Comparison of ENCODE assay signal across 13 cellular contexts in genomic region chr19:939922-940321, GRCh38. TPM values are rescaled to one million over a fixed set of nuclear protein-coding genes. Genes with fewer than 3 reads are reported as not detected.
DNase-seq lines count a peak whose midpoint lies in the region; ATAC-seq, FAIRE-seq and TF ChIP-seq lines count a peak whose summit lies in the region.
"Had no signal": no experiment of that assay in that cellular context is flagged by ENCODE, and none has a peak within 500 bp of the region (broad histone marks: within the 10 kb centered on the region; RNA-seq: fewer than 3 reads in every experiment).

No MANE protein-coding gene starts in this region.

- DNase-seq in activated CD8-positive, alpha-beta memory T cell treated with anti-CD3 and anti-CD28 coated beads, Interleukin-2, amount 10 ng/mL, durations not matched to agents 7 days and 5 days, result no peak
- DNase-seq in activated CD8-positive, alpha-beta memory T cell treated with anti-CD3 and anti-CD28 coated beads, Interleukin-2, amount 50 U/mL, for 48 hours, result no peak
- no peak for DNase-seq in activated CD4-positive, alpha-beta memory T cell treated with anti-CD3 and anti-CD28 coated beads for 36 hours
- DNase-seq in kidney, result no peak
- no peak for DNase-seq in stimulated activated naive CD8-positive, alpha-beta T cell treated with anti-CD3 and anti-CD28 coated beads, Interleukin-15, amount 100 ng/mL, for 72 hours
- no peak for DNase-seq in SIG-M5 (lab: John Stamatoyannopoulos, UW)
- DNase-seq in NCI-H524 treated with DMSO at 0.1 percent for 48 hours (lab: John Stamatoyannopoulos, UW), result no peak
- no peak for DNase-seq in GM19239 (ENCODE audit: insufficient read length, low spot score)
- DNase-seq: stimulated activated CD4-positive, alpha-beta T cell treated with anti-CD3 and anti-CD28 coated beads, Interleukin-2, amount 100 ng/mL, for 48 hours had no signal

- no peak for ATAC-seq in activated CD8-positive, alpha-beta memory T cell treated with anti-CD3 and anti-CD28 coated beads, Interleukin-2, amount 10 ng/mL, durations not matched to agents 7 days and 5 days
- ATAC-seq in stimulated activated naive CD8-positive, alpha-beta T cell treated with anti-CD3 and anti-CD28 coated beads, Interleukin-15, amount 100 ng/mL, for 72 hours, result no peak

- POLR2A ChIA-PET in activated CD4-positive, alpha-beta memory T cell treated with anti-CD3 and anti-CD28 coated beads for 36 hours (lab: Charles Lee), result interaction anchor here (0.6 kb wide), 1 partner anchor 20 kb away, joined by 3 read pairs; no protein-coding TSS in a partner anchor

- CTCF ChIA-PET in activated CD8-positive, alpha-beta memory T cell treated with anti-CD3 and anti-CD28 coated beads, Interleukin-2, amount 10 ng/mL, durations not matched to agents 7 days and 5 days (lab: Charles Lee), result interaction anchor here (1.2 to 3.7 kb wide), 4 partner anchors 16 to 77 kb away, joined by 4 to 18 read pairs (median 8); partner anchors contain the start of gene WDR18
- CTCF ChIA-PET in activated CD4-positive, alpha-beta memory T cell treated with anti-CD3 and anti-CD28 coated beads for 36 hours (lab: Charles Lee), result interaction anchor here (0.8 to 3.5 kb wide), 3 partner anchors 42 to 305 kb away, joined by 3 to 14 read pairs (median 4); no protein-coding TSS in a partner anchor

- intact Hi-C loops in activated CD4-positive, alpha-beta memory T cell treated with anti-CD3 and anti-CD28 coated beads for 36 hours (cut with micrococcal nuclease), result no loop called here
- intact Hi-C loops in kidney (cut with DNase I), result no loop called here

- FAIRE-seq in kidney (lab: Jason Lieb, UNC) (no peak), GM19239 (lab: Jason Lieb, UNC) (no peak)
- FAIRE-seq: urothelium cell line had no signal

- no peak overlapping the region for H3K27ac Mint-ChIP-seq in activated CD8-positive, alpha-beta memory T cell treated with anti-CD3 and anti-CD28 coated beads, Interleukin-2, amount 10 ng/mL, durations not matched to agents 7 days and 5 days
- H3K27ac Mint-ChIP-seq in activated CD4-positive, alpha-beta memory T cell treated with anti-CD3 and anti-CD28 coated beads for 36 hours, result no peak overlapping the region
- no peak overlapping the region for H3K27ac Mint-ChIP-seq in stimulated activated naive CD8-positive, alpha-beta T cell treated with anti-CD3 and anti-CD28 coated beads, Interleukin-15, amount 100 ng/mL, for 72 hours

- H3K4me3 Mint-ChIP-seq in activated CD8-positive, alpha-beta memory T cell treated with anti-CD3 and anti-CD28 coated beads, Interleukin-2, amount 10 ng/mL, durations not matched to agents 7 days and 5 days, result peak overlapping the region; percentile 38
- peak overlapping the region; percentile 53 for H3K4me3 Mint-ChIP-seq in activated CD4-positive, alpha-beta memory T cell treated with anti-CD3 and anti-CD28 coated beads for 36 hours
- H3K4me3 Mint-ChIP-seq in stimulated activated naive CD8-positive, alpha-beta T cell treated with anti-CD3 and anti-CD28 coated beads, Interleukin-15, amount 100 ng/mL, for 72 hours, result peak overlapping the region; percentile 64 to 82

- H3K27me3 Mint-ChIP-seq in activated CD8-positive, alpha-beta memory T cell treated with anti-CD3 and anti-CD28 coated beads, Interleukin-2, amount 10 ng/mL, durations not matched to agents 7 days and 5 days, result no peaks in the 10 kb centered on the region
- no peaks in the 10 kb centered on the region for H3K27me3 Mint-ChIP-seq in activated CD4-positive, alpha-beta memory T cell treated with anti-CD3 and anti-CD28 coated beads for 36 hours
- H3K27me3 Mint-ChIP-seq in stimulated activated naive CD8-positive, alpha-beta T cell treated with anti-CD3 and anti-CD28 coated beads, Interleukin-15, amount 100 ng/mL, for 72 hours, result peaks cover 23% of the 10 kb centered on the region

- no peaks in the 10 kb centered on the region for H3K36me3 ChIP-seq in kidney (ENCODE audit: control insufficient read depth in 1 of 2, insufficient read depth in 2 of 2, low read length in 2 of 2)
- H3K36me3 ChIP-seq: Peyer's patch had no signal

- no peaks in the 10 kb centered on the region for H3K9me3 ChIP-seq in kidney (ENCODE audit: control insufficient read depth in 1 of 2, low read length in 2 of 2)
- H3K9me3 ChIP-seq: Peyer's patch had no signal

- peaks cover 9 to 43% of the 10 kb centered on the region in 2 donors for H3K4me1 ChIP-seq in kidney (ENCODE audit: control insufficient read depth in 1 of 2, insufficient read depth in 1 of 2, low read depth in 1 of 2, low read length in 2 of 2)

- peaks cover 17% of the 10 kb centered on the region for H3K36me3 Mint-ChIP-seq in activated CD8-positive, alpha-beta memory T cell treated with anti-CD3 and anti-CD28 coated beads, Interleukin-2, amount 10 ng/mL, durations not matched to agents 7 days and 5 days
- H3K36me3 Mint-ChIP-seq in activated CD4-positive, alpha-beta memory T cell treated with anti-CD3 and anti-CD28 coated beads for 36 hours, result peaks cover 9% of the 10 kb centered on the region

- peak overlapping the region; percentile 72 to 78 for H3K27ac ChIP-seq in kidney (ENCODE audit: low read depth in 2 of 2, low read length in 2 of 2)

- peaks cover 5% of the 10 kb centered on the region for H3K9me3 Mint-ChIP-seq in activated CD8-positive, alpha-beta memory T cell treated with anti-CD3 and anti-CD28 coated beads, Interleukin-2, amount 10 ng/mL, durations not matched to agents 7 days and 5 days (ENCODE audit: low read depth)
- peaks cover 2% of the 10 kb centered on the region for H3K9me3 Mint-ChIP-seq in activated CD4-positive, alpha-beta memory T cell treated with anti-CD3 and anti-CD28 coated beads for 36 hours
- no peaks in the 10 kb centered on the region for H3K9me3 Mint-ChIP-seq in stimulated activated naive CD8-positive, alpha-beta T cell treated with anti-CD3 and anti-CD28 coated beads, Interleukin-15, amount 100 ng/mL, for 72 hours

- TF ChIP-seq CTCF in kidney (IDR thresholded peaks at IDR 0.05; ENCODE audit: borderline replicate concordance, extremely low read depth, insufficient read depth), result no peak

- peak overlapping the region in 1 of 2 donors; percentile 34 for H3K9ac ChIP-seq in kidney (ENCODE audit: low read length in 2 of 2)

- H3K4me1 Mint-ChIP-seq in activated CD8-positive, alpha-beta memory T cell treated with anti-CD3 and anti-CD28 coated beads, Interleukin-2, amount 10 ng/mL, durations not matched to agents 7 days and 5 days, result peaks cover 27% of the 10 kb centered on the region
- peaks cover 24% of the 10 kb centered on the region for H3K4me1 Mint-ChIP-seq in activated CD4-positive, alpha-beta memory T cell treated with anti-CD3 and anti-CD28 coated beads for 36 hours (ENCODE audit: low read depth)
- peaks cover 46% of the 10 kb centered on the region for H3K4me1 Mint-ChIP-seq in stimulated activated naive CD8-positive, alpha-beta T cell treated with anti-CD3 and anti-CD28 coated beads, Interleukin-15, amount 100 ng/mL, for 72 hours

- no peak overlapping the region for H3K4me3 ChIP-seq in kidney (ENCODE audit: low read length in 2 of 2)

RNA-seq across cellular contexts. Expression of gene ARID3A, which starts 14.1 kb away (rescaled TPM):
- total RNA-seq in activated CD8-positive, alpha-beta memory T cell treated with anti-CD3 and anti-CD28 coated beads, Interleukin-2, amount 10 ng/mL, durations not matched to agents 7 days and 5 days, result 10 to 100 TPM; 30.6 to 35.9 TPM
- 10 to 100 TPM; 28.5 to 30.6 TPM for total RNA-seq in activated CD4-positive, alpha-beta memory T cell treated with anti-CD3 and anti-CD28 coated beads for 36 hours
- total RNA-seq in kidney, result 16.9 TPM
- 5.6 TPM for polyA plus RNA-seq in kidney (ENCODE audit: insufficient read depth, low read depth, low replicate concordance)

RNA-seq across cellular contexts. Expression of gene KISS1R, which starts 22.8 kb away (rescaled TPM):
- total RNA-seq in activated CD8-positive, alpha-beta memory T cell treated with anti-CD3 and anti-CD28 coated beads, Interleukin-2, amount 10 ng/mL, durations not matched to agents 7 days and 5 days, result 1 to 10 TPM in 1 of 2 experiments, under 1 TPM in 1; 0.66 to 1.1 TPM
- 10 to 100 TPM in 1 of 2 experiments, 1 to 10 TPM in 1; 9.9 to 10.6 TPM for total RNA-seq in activated CD4-positive, alpha-beta memory T cell treated with anti-CD3 and anti-CD28 coated beads for 36 hours
- 0.69 TPM for total RNA-seq in kidney
- not detected for polyA plus RNA-seq in kidney (ENCODE audit: insufficient read depth, low read depth, low replicate concordance)
- total RNA-seq: cardiac septum, HT1080, Peyer's patch had no signal

RNA-seq across cellular contexts. Expression of gene R3HDM4, which starts 26.9 kb away (rescaled TPM):
- 10 to 100 TPM; 63.7 to 73.7 TPM for total RNA-seq in activated CD8-positive, alpha-beta memory T cell treated with anti-CD3 and anti-CD28 coated beads, Interleukin-2, amount 10 ng/mL, durations not matched to agents 7 days and 5 days
- total RNA-seq in activated CD4-positive, alpha-beta memory T cell treated with anti-CD3 and anti-CD28 coated beads for 36 hours, result 10 to 100 TPM; 80.4 to 81.4 TPM
- total RNA-seq in kidney, result 71.4 TPM
- polyA plus RNA-seq in kidney (ENCODE audit: insufficient read depth, low read depth, low replicate concordance), result 47.4 TPM

RNA-seq across cellular contexts. Expression of gene WDR18, which starts 44.2 kb away (rescaled TPM):
- 10 to 100 TPM; 64.5 to 87.9 TPM for total RNA-seq in activated CD8-positive, alpha-beta memory T cell treated with anti-CD3 and anti-CD28 coated beads, Interleukin-2, amount 10 ng/mL, durations not matched to agents 7 days and 5 days
- 10 to 100 TPM; 73.3 to 75.8 TPM for total RNA-seq in activated CD4-positive, alpha-beta memory T cell treated with anti-CD3 and anti-CD28 coated beads for 36 hours
- 40.3 TPM for total RNA-seq in kidney
- polyA plus RNA-seq in kidney (ENCODE audit: insufficient read depth, low read depth, low replicate concordance), result 77.2 TPM

RNA-seq across cellular contexts. Expression of gene RNU6-9, which starts 46.6 kb away (rescaled TPM):
- total RNA-seq in activated CD8-positive, alpha-beta memory T cell treated with anti-CD3 and anti-CD28 coated beads, Interleukin-2, amount 10 ng/mL, durations not matched to agents 7 days and 5 days, result not detected
- not detected for total RNA-seq in activated CD4-positive, alpha-beta memory T cell treated with anti-CD3 and anti-CD28 coated beads for 36 hours
- total RNA-seq in kidney, result not detected
- not detected for polyA plus RNA-seq in kidney (ENCODE audit: insufficient read depth, low read depth, low replicate concordance)
- total RNA-seq: cardiac septum, HT1080, Peyer's patch had no signal
